8 cellular contexts compared by ENCODE assay signal in the genomic region with DNA sequence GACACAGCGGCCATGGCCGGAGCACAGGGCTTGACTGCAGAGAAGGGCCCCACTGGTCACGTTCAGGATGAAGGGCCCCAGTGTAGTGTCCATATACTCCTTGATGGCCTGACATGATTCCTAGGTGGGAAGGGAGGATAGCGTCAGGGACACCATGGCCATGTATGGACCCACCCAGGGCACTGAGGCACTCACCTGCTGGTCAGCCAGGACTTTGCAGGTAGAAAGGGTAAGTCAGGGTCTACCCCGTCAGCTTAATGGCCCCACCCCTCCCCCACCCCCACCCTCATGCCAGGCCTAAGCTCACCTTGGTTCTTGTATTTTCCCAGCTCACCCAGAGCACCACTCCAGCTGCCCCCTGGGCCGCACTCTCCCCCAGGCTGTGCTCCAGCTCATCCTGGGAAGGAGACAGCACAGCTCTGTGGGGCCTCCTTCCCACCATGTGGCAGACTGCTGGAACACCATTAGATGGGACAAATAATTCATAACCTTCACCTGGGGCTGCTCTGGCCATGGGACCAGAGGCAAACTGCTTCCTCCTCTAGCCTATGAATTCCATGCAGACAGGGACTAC. TPM values are rescaled to one million over a fixed set of nuclear protein-coding genes. Genes with fewer than 3 reads are reported as not detected.
DNase-seq lines count a peak whose midpoint lies in the region; ATAC-seq, FAIRE-seq and TF ChIP-seq lines count a peak whose summit lies in the region.

No MANE protein-coding gene starts in this region.

- POLR2A ChIA-PET in A673 (lab: Charles Lee; ENCODE audit: low non-redundant PET): no interaction called here

- intact Hi-C loops in activated T-helper 2 cell treated with anti-CD3 and anti-CD28 coated beads, Interferon-gamma antibody, Interleukin-2, Interleukin-4, amounts not matched to agents 10 μg/mL and 5 μg/mL and 100 μg/mL, durations not matched to agents 14 hours and 24 hours and 36 hours (cut with micrococcal nuclease): no loop called here
- intact Hi-C loops in A673 (cut with micrococcal nuclease; ENCODE audit: unreplicated experiment): no loop called here

- H3K4me3 ChIP-seq in HL-60 (replicated peaks; ENCODE audit: insufficient read depth, low read length): no peak overlapping the region; the same call in 1 of the 2 replicates
- H3K4me3 ChIP-seq in keratinocyte (ENCODE audit: control insufficient read depth in 2 of 3, extremely low read depth in 1 of 3, insufficient read depth in 2 of 3, low read depth in 1 of 3, low read length in 3 of 3): peak overlapping the region in 2 of 3 experiments; percentile 48 to 67
- no peak overlapping the region for H3K4me3 ChIP-seq in smooth muscle cell
- no peak overlapping the region for H3K4me3 ChIP-seq in MG63
- no peak overlapping the region for H3K4me3 ChIP-seq in A673 (ENCODE audit: low read depth, low read length, poor library complexity, severe bottlenecking)

- BruUV-seq in A673 (replicated peaks; lab: Mats Ljungman, UMichigan): no TSS peak

- WGBS in smooth muscle cell (ENCODE audit: low lambda C conversion rate): 97% methylated on average over 6 of the region's 6 CpGs

- H3K4me2 ChIP-seq in keratinocyte (ENCODE audit: control insufficient read depth, extremely low read depth, insufficient read depth, low read depth, low read length) (peak overlapping the region; percentile 79), smooth muscle cell (peak overlapping the region; percentile 94)

- H3K9me3 Mint-ChIP-seq in activated T-helper 2 cell treated with anti-CD3 and anti-CD28 coated beads, Interferon-gamma antibody, Interleukin-2, Interleukin-4, amounts not matched to agents 10 μg/mL and 5 μg/mL and 100 μg/mL, durations not matched to agents 14 hours and 24 hours and 36 hours: no peaks in the 10 kb centered on the region

- no peaks in the 10 kb centered on the region for H3K9me3 ChIP-seq in keratinocyte (ENCODE audit: control insufficient read depth, low read depth, low read length)
- H3K9me3 ChIP-seq in smooth muscle cell (replicated peaks; ENCODE audit: low read depth): no peaks in the 10 kb centered on the region
- no peaks in the 10 kb centered on the region for H3K9me3 ChIP-seq in MG63
- H3K9me3 ChIP-seq in A673 (ENCODE audit: low read depth, low read length, poor library complexity, severe bottlenecking): no peaks in the 10 kb centered on the region

- dilution Hi-C loops in keratinocyte (cut with MboI; ENCODE audit: extremely low pct_ligation_motif_present, low sequenced_read_pairs): no loop called here

- ATAC-seq in GM21381 (IDR thresholded peaks at IDR 0.05; ENCODE audit: unreplicated experiment) (no peak), HG03571 (IDR thresholded peaks at IDR 0.05; ENCODE audit: unreplicated experiment) (no peak)

- peaks cover 5% of the 10 kb centered on the region for H3K9me1 ChIP-seq in keratinocyte (ENCODE audit: control insufficient read depth, extremely low read depth, insufficient read depth, low read length)

- H3K27ac ChIP-seq in HL-60 (replicated peaks) (peak overlapping the region; percentile 89), keratinocyte (ENCODE audit: control insufficient read depth, insufficient read depth, low read length) (peak overlapping the region; percentile 97), smooth muscle cell (ENCODE audit: low read depth) (no peak overlapping the region), A673 (ENCODE audit: low read depth, low read length, poor library complexity, severe bottlenecking) (no peak overlapping the region)

- no peak for TF ChIP-seq CTCF in HL-60 (IDR thresholded peaks at IDR 0.05; ENCODE audit: insufficient read depth, low read length)
- no peak for TF ChIP-seq CTCF in keratinocyte (optimal IDR thresholded peaks at IDR 0.05 in 1 of 3, IDR thresholded peaks at IDR 0.05 in 1 of 3, conservative IDR thresholded peaks at IDR 0.05 in 1 of 3; ENCODE audit: extremely low read depth in 1 of 3, insufficient read depth in 2 of 3, low read length in 3 of 3)
- TF ChIP-seq CTCF in smooth muscle cell (IDR thresholded peaks at IDR 0.05; ENCODE audit: borderline replicate concordance, insufficient read depth, poor library complexity, severe bottlenecking): no peak
- TF ChIP-seq CTCF in A673 (conservative IDR thresholded peaks at IDR 0.05; ENCODE audit: low read depth, low read length): no peak

- peak overlapping the region; percentile 93 for H3K27ac Mint-ChIP-seq in activated T-helper 2 cell treated with anti-CD3 and anti-CD28 coated beads, Interferon-gamma antibody, Interleukin-2, Interleukin-4, amounts not matched to agents 10 μg/mL and 5 μg/mL and 100 μg/mL, durations not matched to agents 14 hours and 24 hours and 36 hours

- H3K4me1 Mint-ChIP-seq in activated T-helper 2 cell treated with anti-CD3 and anti-CD28 coated beads, Interferon-gamma antibody, Interleukin-2, Interleukin-4, amounts not matched to agents 10 μg/mL and 5 μg/mL and 100 μg/mL, durations not matched to agents 14 hours and 24 hours and 36 hours (ENCODE audit: low read depth): peaks cover 17% of the 10 kb centered on the region

- H3K36me3 ChIP-seq in keratinocyte (ENCODE audit: control insufficient read depth in 2 of 2, extremely low read depth in 1 of 2, insufficient read depth in 2 of 2, low read length in 2 of 2): peaks cover 0 to 4% of the 10 kb centered on the region in 2 experiments
- no peaks in the 10 kb centered on the region for H3K36me3 ChIP-seq in smooth muscle cell (ENCODE audit: low read depth)
- H3K36me3 ChIP-seq in MG63: no peaks in the 10 kb centered on the region
- no peaks in the 10 kb centered on the region for H3K36me3 ChIP-seq in A673 (ENCODE audit: insufficient read depth, low read length, poor library complexity, severe bottlenecking)

- peak overlapping the region; percentile 98 for H3K4me3 Mint-ChIP-seq in activated T-helper 2 cell treated with anti-CD3 and anti-CD28 coated beads, Interferon-gamma antibody, Interleukin-2, Interleukin-4, amounts not matched to agents 10 μg/mL and 5 μg/mL and 100 μg/mL, durations not matched to agents 14 hours and 24 hours and 36 hours (ENCODE audit: low read depth)

- peaks cover 3% of the 10 kb centered on the region for H3K36me3 Mint-ChIP-seq in activated T-helper 2 cell treated with anti-CD3 and anti-CD28 coated beads, Interferon-gamma antibody, Interleukin-2, Interleukin-4, amounts not matched to agents 10 μg/mL and 5 μg/mL and 100 μg/mL, durations not matched to agents 14 hours and 24 hours and 36 hours (ENCODE audit: low read depth)

- H3K27me3 ChIP-seq in HL-60 (ENCODE audit: insufficient read depth, poor library complexity, severe bottlenecking) (no peaks in the 10 kb centered on the region), keratinocyte (ENCODE audit: control insufficient read depth, extremely low read depth, insufficient read depth, low read length) (no peaks in the 10 kb centered on the region), smooth muscle cell (ENCODE audit: low read depth) (no peaks in the 10 kb centered on the region), MG63 (no peaks in the 10 kb centered on the region), A673 (replicated peaks; ENCODE audit: insufficient read depth, low read depth, low read length, poor library complexity) (no peaks in the 10 kb centered on the region)

- no peaks in the 10 kb centered on the region for H3K27me3 Mint-ChIP-seq in activated T-helper 2 cell treated with anti-CD3 and anti-CD28 coated beads, Interferon-gamma antibody, Interleukin-2, Interleukin-4, amounts not matched to agents 10 μg/mL and 5 μg/mL and 100 μg/mL, durations not matched to agents 14 hours and 24 hours and 36 hours (ENCODE audit: low read depth)

- H3K4me1 ChIP-seq in keratinocyte (ENCODE audit: control insufficient read depth, extremely low read depth, insufficient read depth, low read length) (peaks cover 39% of the 10 kb centered on the region), smooth muscle cell (ENCODE audit: low read depth) (peaks cover 13% of the 10 kb centered on the region), A673 (ENCODE audit: insufficient read depth, low read length, poor library complexity, severe bottlenecking) (peaks cover 5% of the 10 kb centered on the region)

- FAIRE-seq in keratinocyte (lab: Jason Lieb, UNC): no peak

- CTCF ChIA-PET in A673 (lab: Charles Lee): no interaction called here

- peak overlapping the region; percentile 76 for H3K9ac ChIP-seq in keratinocyte (ENCODE audit: control insufficient read depth, extremely low read depth, insufficient read depth, low read length)
- no peak overlapping the region for H3K9ac ChIP-seq in smooth muscle cell (ENCODE audit: low read depth)

- H3F3A ChIP-seq in smooth muscle cell (ENCODE audit: low read depth): peaks cover 4% of the 10 kb centered on the region

- H2AFZ ChIP-seq in keratinocyte (ENCODE audit: control insufficient read depth, low read length) (no peak overlapping the region), smooth muscle cell (ENCODE audit: low read depth) (no peak overlapping the region)

- DNase-seq in HL-60 (ENCODE audit: low read depth in 1 of 2, low spot score in 1 of 2) (no peak), keratinocyte (ENCODE audit: low read depth, low spot score) (no peak), smooth muscle cell (lab: John Stamatoyannopoulos, UW; ENCODE audit: unreplicated experiment) (no peak), MG63 (no peak), A673 (ENCODE audit: low spot score) (no peak)
- no peak for DNase-seq in activated T-helper 2 cell treated with anti-CD3 and anti-CD28 coated beads, Interferon-gamma antibody, Interleukin-2, Interleukin-4, amounts not matched to agents 10 μg/mL and 5 μg/mL and 100 μg/mL, durations not matched to agents 14 hours and 24 hours and 36 hours (ENCODE audit: low spot score)

- H3K79me2 ChIP-seq in keratinocyte (ENCODE audit: control insufficient read depth, insufficient read depth, low read length): peaks cover 9% of the 10 kb centered on the region
- H3K79me2 ChIP-seq in smooth muscle cell (ENCODE audit: low read depth): no peaks in the 10 kb centered on the region

- H4K20me1 ChIP-seq in keratinocyte (ENCODE audit: control insufficient read depth, extremely low read depth, insufficient read depth, low read length): no peaks in the 10 kb centered on the region
- no peaks in the 10 kb centered on the region for H4K20me1 ChIP-seq in smooth muscle cell (ENCODE audit: low read depth)

RNA-seq across cellular contexts. Expression of a gene that starts 1.6 kb away (rescaled TPM):
- 10.8 TPM in 2 replicates for total RNA-seq in activated T-helper 2 cell treated with anti-CD3 and anti-CD28 coated beads, Interferon-gamma antibody, Interleukin-2, Interleukin-4, amounts not matched to agents 10 μg/mL and 5 μg/mL and 100 μg/mL, durations not matched to agents 14 hours and 24 hours and 36 hours
- 6.6 to 15.6 TPM (median 10.3 TPM) in 3 replicates for polyA plus RNA-seq in keratinocyte
- polyA plus RNA-seq in keratinocyte (2011; ENCODE audit: low read depth): 1.3 TPM
- polyA plus RNA-seq in keratinocyte (2011; cell fraction: cytosol; rRNA removed): 8.8 and 15.8 TPM in 2 replicates
- 14.3 and 18.5 TPM in 2 replicates for polyA plus RNA-seq in keratinocyte (2011; cell fraction: nucleus; rRNA removed)
- 3.2 and 9.2 TPM in 2 replicates for polyA plus RNA-seq in keratinocyte (2012; ENCODE audit: low replicate concordance)
- polyA minus RNA-seq in keratinocyte: 5.2 to 15.4 TPM (median 14.1 TPM) in 3 replicates
- polyA minus RNA-seq in keratinocyte (2011; cell fraction: cytosol; rRNA and poly(A)+ RNA removed): 15.5 TPM
- polyA minus RNA-seq in keratinocyte (2011; cell fraction: nucleus; rRNA and poly(A)+ RNA removed): 7.7 and 8.8 TPM in 2 replicates
- total RNA-seq in smooth muscle cell: 1.6 and 2.5 TPM in 2 replicates
- 3.7 and 6.7 TPM in 2 replicates for polyA plus RNA-seq in smooth muscle cell
- 3.0 and 8.0 TPM in 2 replicates for total RNA-seq in MG63 (2014; rRNA removed; shearing (Covaris generic); ENCODE audit: low replicate concordance)
- total RNA-seq in A673 (2021): 3.0 and 3.7 TPM in 2 replicates

RNA-seq across cellular contexts. Expression of a gene that starts 1.6 kb away (rescaled TPM):
- total RNA-seq in activated T-helper 2 cell treated with anti-CD3 and anti-CD28 coated beads, Interferon-gamma antibody, Interleukin-2, Interleukin-4, amounts not matched to agents 10 μg/mL and 5 μg/mL and 100 μg/mL, durations not matched to agents 14 hours and 24 hours and 36 hours: 24.9 and 25.0 TPM in 2 replicates
- 6.1 to 9.4 TPM (median 8.0 TPM) in 3 replicates for polyA plus RNA-seq in keratinocyte
- polyA plus RNA-seq in keratinocyte (2011; ENCODE audit: low read depth): 3.4 TPM
- polyA plus RNA-seq in keratinocyte (2011; cell fraction: cytosol; rRNA removed): 4.2 and 8.2 TPM in 2 replicates
- polyA plus RNA-seq in keratinocyte (2011; cell fraction: nucleus; rRNA removed): 21.2 and 34.6 TPM in 2 replicates
- 8.9 and 11.4 TPM in 2 replicates for polyA plus RNA-seq in keratinocyte (2012; ENCODE audit: low replicate concordance)
- 6.9 to 30.9 TPM (median 8.3 TPM) in 3 replicates for polyA minus RNA-seq in keratinocyte
- polyA minus RNA-seq in keratinocyte (2011; cell fraction: cytosol; rRNA and poly(A)+ RNA removed): 4.6 TPM
- polyA minus RNA-seq in keratinocyte (2011; cell fraction: nucleus; rRNA and poly(A)+ RNA removed): 3.9 and 6.3 TPM in 2 replicates
- 11.3 and 13.0 TPM in 2 replicates for total RNA-seq in smooth muscle cell
- 16.7 and 21.9 TPM in 2 replicates for polyA plus RNA-seq in smooth muscle cell
- 1.1 and 6.4 TPM in 2 replicates for total RNA-seq in MG63 (2014; rRNA removed; shearing (Covaris generic); ENCODE audit: low replicate concordance)
- 5.3 and 7.0 TPM in 2 replicates for total RNA-seq in A673 (2021)

RNA-seq across cellular contexts. Expression of a gene that starts 2.6 kb away (rescaled TPM):
- 0.23 and 0.59 TPM in 2 replicates for total RNA-seq in activated T-helper 2 cell treated with anti-CD3 and anti-CD28 coated beads, Interferon-gamma antibody, Interleukin-2, Interleukin-4, amounts not matched to agents 10 μg/mL and 5 μg/mL and 100 μg/mL, durations not matched to agents 14 hours and 24 hours and 36 hours
- polyA plus RNA-seq in keratinocyte: 13.9 to 24.5 TPM (median 15.3 TPM) in 3 replicates
- 5.8 TPM for polyA plus RNA-seq in keratinocyte (2011; ENCODE audit: low read depth)
- polyA plus RNA-seq in keratinocyte (2011; cell fraction: cytosol; rRNA removed): 13.3 and 14.8 TPM in 2 replicates
- polyA plus RNA-seq in keratinocyte (2011; cell fraction: nucleus; rRNA removed): 56.6 and 77.5 TPM in 2 replicates
- 16.2 and 17.9 TPM in 2 replicates for polyA plus RNA-seq in keratinocyte (2012; ENCODE audit: low replicate concordance)
- polyA minus RNA-seq in keratinocyte: 20.5 to 37.4 TPM (median 20.7 TPM) in 3 replicates
- 16.7 TPM for polyA minus RNA-seq in keratinocyte (2011; cell fraction: cytosol; rRNA and poly(A)+ RNA removed)
- polyA minus RNA-seq in keratinocyte (2011; cell fraction: nucleus; rRNA and poly(A)+ RNA removed): 25.2 and 27.6 TPM in 2 replicates
- 0.54 and 1.0 TPM in 2 replicates for total RNA-seq in smooth muscle cell
- polyA plus RNA-seq in smooth muscle cell: 1.4 TPM in 1 of 2 replicates, not detected in the other
- 1.4 TPM in 1 of 2 replicates, not detected in the other for total RNA-seq in MG63 (2014; rRNA removed; shearing (Covaris generic); ENCODE audit: low replicate concordance)
- 0.37 TPM in 1 of 2 replicates, not detected in the other for total RNA-seq in A673 (2021)

RNA-seq across cellular contexts. Expression of a gene that starts 8.5 kb away (rescaled TPM):
- total RNA-seq in activated T-helper 2 cell treated with anti-CD3 and anti-CD28 coated beads, Interferon-gamma antibody, Interleukin-2, Interleukin-4, amounts not matched to agents 10 μg/mL and 5 μg/mL and 100 μg/mL, durations not matched to agents 14 hours and 24 hours and 36 hours: 154 and 164 TPM in 2 replicates
- polyA plus RNA-seq in keratinocyte (43.1 to 90.4 TPM (median 50.3 TPM) in 3 replicates), smooth muscle cell (59.3 and 62.6 TPM in 2 replicates)
- polyA plus RNA-seq in keratinocyte (2011; ENCODE audit: low read depth): 25.7 TPM
- polyA plus RNA-seq in keratinocyte (2011; cell fraction: cytosol; rRNA removed): 48.9 and 70.6 TPM in 2 replicates
- 110 and 122 TPM in 2 replicates for polyA plus RNA-seq in keratinocyte (2011; cell fraction: nucleus; rRNA removed)
- 67.8 and 89.0 TPM in 2 replicates for polyA plus RNA-seq in keratinocyte (2012; ENCODE audit: low replicate concordance)
- polyA minus RNA-seq in keratinocyte: 48.6 to 148 TPM (median 53.7 TPM) in 3 replicates
- polyA minus RNA-seq in keratinocyte (2011; cell fraction: cytosol; rRNA and poly(A)+ RNA removed): 67.9 TPM
- 32.0 and 34.3 TPM in 2 replicates for polyA minus RNA-seq in keratinocyte (2011; cell fraction: nucleus; rRNA and poly(A)+ RNA removed)
- total RNA-seq in smooth muscle cell (19.9 and 20.8 TPM in 2 replicates), A673 (2021) (62.2 and 77.4 TPM in 2 replicates)
- total RNA-seq in MG63 (2014; rRNA removed; shearing (Covaris generic); ENCODE audit: low replicate concordance): 87.8 and 101 TPM in 2 replicates

RNA-seq across cellular contexts. Expression of a gene that starts 21.8 kb away (rescaled TPM):
- 14.9 and 15.2 TPM in 2 replicates for total RNA-seq in activated T-helper 2 cell treated with anti-CD3 and anti-CD28 coated beads, Interferon-gamma antibody, Interleukin-2, Interleukin-4, amounts not matched to agents 10 μg/mL and 5 μg/mL and 100 μg/mL, durations not matched to agents 14 hours and 24 hours and 36 hours
- polyA plus RNA-seq in keratinocyte: 42.8 to 71.8 TPM (median 44.8 TPM) in 3 replicates
- 5.2 TPM for polyA plus RNA-seq in keratinocyte (2011; ENCODE audit: low read depth)
- 27.2 and 52.8 TPM in 2 replicates for polyA plus RNA-seq in keratinocyte (2011; cell fraction: cytosol; rRNA removed)
- polyA plus RNA-seq in keratinocyte (2011; cell fraction: nucleus; rRNA removed): 50.1 and 70.2 TPM in 2 replicates
- polyA plus RNA-seq in keratinocyte (2012; ENCODE audit: low replicate concordance): 29.0 and 39.5 TPM in 2 replicates
- 44.9 to 108 TPM (median 61.0 TPM) in 3 replicates for polyA minus RNA-seq in keratinocyte
- 67.0 TPM for polyA minus RNA-seq in keratinocyte (2011; cell fraction: cytosol; rRNA and poly(A)+ RNA removed)
- polyA minus RNA-seq in keratinocyte (2011; cell fraction: nucleus; rRNA and poly(A)+ RNA removed): 55.2 and 58.9 TPM in 2 replicates
- 74.7 and 88.0 TPM in 2 replicates for total RNA-seq in smooth muscle cell
- 72.8 and 83.3 TPM in 2 replicates for polyA plus RNA-seq in smooth muscle cell
- total RNA-seq in MG63 (2014; rRNA removed; shearing (Covaris generic); ENCODE audit: low replicate concordance): 15.5 and 30.7 TPM in 2 replicates
- total RNA-seq in A673 (2021): 17.7 and 18.1 TPM in 2 replicates

Comparison
In these comparisons a context has a peak if more than half of its experiments do, and no peak if none do; other contexts are left out.
1. H3K27ac ChIP-seq: peak in HL-60 (single experiment) and keratinocyte (single experiment); none in smooth muscle cell (single experiment) and A673 (single experiment).
2. H3K4me3 ChIP-seq: peak in keratinocyte (2 of 3); none in HL-60 (single experiment), smooth muscle cell (single experiment), MG63 (single experiment) and A673 (single experiment).